Comparison of ENCODE assay signal across 33 cellular contexts in genomic region chr12:46339051-46339450, GRCh38.
"Had no signal": no experiment of that assay in that cellular context is flagged by ENCODE, and none has a peak within 500 bp of the region (broad histone marks: within the 10 kb centered on the region; RNA-seq: fewer than 3 reads in every experiment).

No MANE protein-coding gene starts in this region.

- H3K36me3 ChIP-seq: adrenal gland, brain microvascular endothelial cell, breast epithelium had no signal

- H3K27ac ChIP-seq: adrenal gland, body of pancreas, brain microvascular endothelial cell, breast epithelium, VCaP had no signal

- ATAC-seq: activated CD8-positive, alpha-beta T cell treated with anti-CD3 and anti-CD28 coated beads for 36 hours; activated naive CD4-positive, alpha-beta T cell treated with anti-CD3 and anti-CD28 coated beads, Interleukin-2, amount 50 U/mL, for 72 hours; activated T-cell treated with anti-CD3 and anti-CD28 coated beads, Interleukin-2, amount 50 U/mL, for 4 hours; activated T-cell treated with anti-CD3 and anti-CD28 coated beads, Interleukin-2, amount 50 U/mL, for 72 hours; activated T-helper 17 cell treated with anti-CD3 and anti-CD28 coated beads, Interleukin-2, amount 50 U/mL, for 72 hours; body of pancreas had no signal

- FAIRE-seq: astrocyte, TTC549 had no signal

- H3K27me3 ChIP-seq: adrenal gland, body of pancreas, brain microvascular endothelial cell, breast epithelium had no signal

- H3K4me1 ChIP-seq: adrenal gland, breast epithelium had no signal

- H3K4me3 ChIP-seq: adrenal gland, body of pancreas, breast epithelium had no signal

- H3K9me3 ChIP-seq: adrenal gland, body of pancreas, breast epithelium had no signal

- DNase-seq: activated B cell treated with CpG ODN at 0.5 μM for 24 hours; activated CD4-positive, alpha-beta memory T cell treated with anti-CD3 and anti-CD28 coated beads for 36 hours; activated CD4-positive, alpha-beta T cell treated with anti-CD3 and anti-CD28 coated beads for 4 hours; activated CD4-positive, alpha-beta T cell treated with anti-CD3 and anti-CD28 coated beads, Interleukin-2, amount 10 ng/mL, durations not matched to agents 24 days and 14 days; activated CD4-positive, alpha-beta T cell treated with anti-CD3 and anti-CD28 coated beads, Interleukin-2, amount 50 U/mL, for 1 hour; activated CD4-positive, alpha-beta T cell treated with anti-CD3 and anti-CD28 coated beads, Interleukin-2, amount 50 U/mL, for 4 hours; activated CD4-positive, CD25-positive, alpha-beta regulatory T cell treated with anti-CD3 and anti-CD28 coated beads, Interleukin-2, amount 50 U/mL, for 72 hours; activated CD8-positive, alpha-beta memory T cell treated with anti-CD3 and anti-CD28 coated beads, Interleukin-2, amount 50 U/mL, for 4 hours; activated CD8-positive, alpha-beta T cell treated with anti-CD3 and anti-CD28 coated beads for 36 hours; activated effector memory CD4-positive, alpha-beta T cell treated with anti-CD3 and anti-CD28 coated beads, Interleukin-2, amount 50 U/mL, for 16 hours; activated gamma-delta T cell treated with Interleukin-2 at 50 U/mL for 16 hours; activated naive CD4-positive, alpha-beta T cell; activated naive CD4-positive, alpha-beta T cell treated with anti-CD3 and anti-CD28 coated beads for 36 hours; activated naive CD4-positive, alpha-beta T cell treated with anti-CD3 and anti-CD28 coated beads, Interleukin-2, amount 50 U/mL, for 16 hours; activated naive CD8-positive, alpha-beta T cell treated with anti-CD3 and anti-CD28 coated beads for 36 hours; activated T-cell treated with anti-CD3 and anti-CD28 coated beads for 4 hours; activated T-cell treated with anti-CD3 and anti-CD28 coated beads, Interleukin-2, amount 50 U/mL, for 1 hour; activated T-cell treated with anti-CD3 and anti-CD28 coated beads, Interleukin-2, amount 50 U/mL, for 4 hours; activated T-cell treated with anti-CD3 and anti-CD28 coated beads, Interleukin-2, amount 50 U/mL, for 72 hours; adrenal gland; amniotic stem cell; aorta; body of pancreas; brain microvascular endothelial cell; central memory CD4-positive, alpha-beta T cell; T-helper 2 cell; T-helper 9 cell had no signal
